Comparison of ENCODE assay signal across 8 cellular contexts in the genomic region with DNA sequence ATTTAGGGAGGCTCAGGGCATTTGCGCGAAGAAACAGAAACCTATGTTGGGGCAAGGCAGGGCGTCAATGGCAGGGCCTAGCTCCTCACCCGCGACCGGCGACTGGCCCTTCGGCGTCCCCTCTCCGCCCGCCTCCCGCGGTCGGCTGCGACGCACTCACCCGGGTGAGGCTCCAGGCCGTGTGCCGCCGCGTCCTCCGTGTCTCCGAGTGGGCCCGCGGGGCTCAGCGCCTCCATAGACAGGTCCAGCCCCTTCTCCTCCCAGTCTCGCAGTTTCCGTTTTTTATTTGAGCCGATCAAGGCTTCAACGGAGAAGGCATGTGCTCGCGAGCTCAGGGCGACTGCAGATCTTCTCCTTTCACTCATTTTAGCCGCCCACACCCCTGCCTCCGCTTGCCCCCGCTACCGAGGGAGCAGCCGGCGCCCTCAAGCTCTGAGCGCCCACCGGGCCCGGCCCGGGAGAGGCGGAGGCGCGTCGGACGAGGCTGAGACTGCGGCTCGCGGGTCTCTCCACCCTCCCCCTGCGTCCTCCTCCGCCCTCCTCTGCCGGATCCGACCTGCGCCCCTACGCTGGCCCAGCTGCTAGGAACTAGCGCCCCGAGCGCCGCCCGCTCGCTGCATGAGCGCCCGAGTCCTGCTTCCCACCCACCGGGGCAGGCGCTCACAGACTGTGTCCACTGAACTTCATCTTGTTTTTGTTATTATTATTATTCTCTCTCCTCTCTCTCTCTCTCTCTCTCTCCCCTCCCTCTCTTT. TPM values are rescaled to one million over a fixed set of nuclear protein-coding genes. Genes with fewer than 3 reads are reported as not detected.
DNase-seq lines count a peak whose midpoint lies in the region; ATAC-seq, FAIRE-seq and TF ChIP-seq lines count a peak whose summit lies in the region.

No MANE protein-coding gene starts in this region.

- CTCF ChIA-PET in MCF 10A (lab: Yijun Ruan, JAX): interaction anchor here (1.4 kb wide), 1 partner anchor 21 kb away, joined by 4 read pairs; no protein-coding TSS in a partner anchor

- no peak overlapping the region for H3K27ac Mint-ChIP-seq in MCF 10A (ENCODE audit: low read depth, unreplicated experiment)

- peak; percentile 60 for FAIRE-seq in GM19239 (lab: Jason Lieb, UNC)

- TF ChIP-seq CTCF in MCF 10A (IDR thresholded peaks at IDR 0.05; ENCODE audit: unreplicated experiment): no peak
- no peak for TF ChIP-seq CTCF in lung (IDR thresholded peaks at IDR 0.05; ENCODE audit: control extremely low read depth, extremely low read depth)
- TF ChIP-seq CTCF in GM20000 (IDR thresholded peaks at IDR 0.05; ENCODE audit: extremely low read depth, missing control alignments): no peak

- H3K36me3 Mint-ChIP-seq in MCF 10A (ENCODE audit: insufficient read depth, unreplicated experiment): peaks cover 5% of the 10 kb centered on the region

- 2 to 5% methylated on average over 66 to 67 of the region's 67 CpGs for WGBS in lung, 2 donors

- H3K36me3 ChIP-seq in ACC112 (ENCODE audit: insufficient read depth, low read length) (peaks cover 5% of the 10 kb centered on the region; the same call in 1 of the 2 replicates), lung (ENCODE audit: control insufficient read depth in 2 of 2, insufficient read depth in 2 of 2, low read length in 2 of 2) (no peaks in the 10 kb centered on the region)

- intact Hi-C loops in MCF 10A (cut with micrococcal nuclease): no loop called here

- H3K79me2 ChIP-seq in ACC112 (ENCODE audit: control insufficient read depth, insufficient read depth, low read length, unreplicated experiment): peaks cover 49% of the 10 kb centered on the region

- H3K4me3 ChIP-seq in ACC112 (ENCODE audit: low read depth, low read length) (peak overlapping the region; percentile 94), lung (peak overlapping the region; percentile 9)

- peaks cover 12% of the 10 kb centered on the region for H3K9me3 Mint-ChIP-seq in MCF 10A (ENCODE audit: unreplicated experiment)

- H3K27me3 Mint-ChIP-seq in MCF 10A (ENCODE audit: insufficient read depth, unreplicated experiment): no peaks in the 10 kb centered on the region

- no peak for ATAC-seq in lung (ENCODE audit: insufficient read depth, low FRiP score)
- ATAC-seq in GM19397 (IDR thresholded peaks at IDR 0.05; ENCODE audit: unreplicated experiment): no peak
- ATAC-seq in GM19035 (IDR thresholded peaks at IDR 0.05; ENCODE audit: unreplicated experiment): no peak
- no peak for ATAC-seq in GM21381 (IDR thresholded peaks at IDR 0.05; ENCODE audit: unreplicated experiment)

- H3K4me1 ChIP-seq in ACC112 (ENCODE audit: control insufficient read depth, insufficient read depth, low read length, unreplicated experiment) (no peaks in the 10 kb centered on the region), lung (ENCODE audit: control insufficient read depth in 2 of 2, insufficient read depth in 2 of 2, low read length in 2 of 2) (peaks cover 0 to 17% of the 10 kb centered on the region in 2 donors)

- DNase-seq in GM19239 (ENCODE audit: insufficient read length, low spot score) (no peak), MCF 10A (ENCODE audit: unreplicated experiment) (no peak), lung (ENCODE audit: low spot score) (no peak), GM20000 (ENCODE audit: low spot score) (no peak)

- no peaks in the 10 kb centered on the region for H3K27me3 ChIP-seq in ACC112 (ENCODE audit: insufficient read depth, low read length)
- H3K27me3 ChIP-seq in lung (ENCODE audit: control insufficient read depth, insufficient read depth): peaks cover 24% of the 10 kb centered on the region

- POLR2A ChIA-PET in MCF 10A (lab: Yijun Ruan, JAX): no interaction called here

- BruUV-seq in MCF 10A (replicated peaks; lab: Mats Ljungman, UMichigan): no TSS peak

- H3K4me3 Mint-ChIP-seq in MCF 10A (ENCODE audit: unreplicated experiment): peak overlapping the region; percentile 36

- peak overlapping the region; percentile 72 for H3K27ac ChIP-seq in ACC112 (ENCODE audit: low read depth, low read length)
- no peak overlapping the region for H3K27ac ChIP-seq in lung (ENCODE audit: low read depth in 1 of 2, low read length in 1 of 2)

- H2AFZ ChIP-seq in ACC112 (ENCODE audit: low read length, unreplicated experiment): peak overlapping the region; percentile 64

- peaks cover 0 to 31% of the 10 kb centered on the region in 2 donors for H3K9me3 ChIP-seq in lung (ENCODE audit: control insufficient read depth in 2 of 2, insufficient read depth in 1 of 2, low read length in 1 of 2)

- no peaks in the 10 kb centered on the region for H3K4me1 Mint-ChIP-seq in MCF 10A (ENCODE audit: insufficient read depth, unreplicated experiment)

RNA-seq across cellular contexts. Expression of gene TBX15, which starts 0.5 kb away (rescaled TPM):
- total RNA-seq in MCF 10A (2022) (0.09 and 0.15 TPM in 2 replicates), lung (under 1 TPM; 0.28 to 0.31 TPM)
- under 1 TPM; 0.07 to 0.20 TPM for polyA plus RNA-seq in lung
